ENCODE assay signal across 8 cellular contexts in genomic region chr7:81858820-81859219, GRCh38.
DNase-seq lines count a peak whose midpoint lies in the region; ATAC-seq, FAIRE-seq and TF ChIP-seq lines count a peak whose summit lies in the region.
"Not testable (repeated sequence)": the region's sequence is repeated elsewhere in the genome, so short reads cannot be mapped to it uniquely, and the experiment has no call there.

No MANE protein-coding gene starts in this region.

- not testable (repeated sequence) for H3K79me1 ChIP-seq in trophoblast cell (ENCODE audit: low read length)

- not testable (repeated sequence) for H3K27ac Mint-ChIP-seq in chondrocyte (ENCODE audit: unreplicated experiment)

- not testable (repeated sequence) for H4K12ac ChIP-seq in trophoblast cell (ENCODE audit: low read depth, low read length)

- not testable (repeated sequence) for H3K4ac ChIP-seq in trophoblast cell (ENCODE audit: low read depth, low read length)

- H3K4me1 Mint-ChIP-seq in chondrocyte (ENCODE audit: low read depth), result not testable (repeated sequence)

- H3K27me3 Mint-ChIP-seq in chondrocyte (ENCODE audit: low read depth), result not testable (repeated sequence)

- H2BK5ac ChIP-seq in trophoblast cell (ENCODE audit: low read depth, low read length, poor library complexity), result not testable (repeated sequence)

- H3K4me3 Mint-ChIP-seq in chondrocyte (ENCODE audit: unreplicated experiment), result not testable (repeated sequence)

- not testable (repeated sequence) for H4K8ac ChIP-seq in trophoblast cell (ENCODE audit: low read depth, low read length)

- 28% methylated on average over 5 of the region's 5 CpGs for WGBS in A549 (ENCODE audit: missing lambda C conversion rate)
- no CpG with 5 or more reads among the region's 5 CpGs for WGBS in trophoblast cell (ENCODE audit: extremely low coverage, insufficient coverage, insufficient read length)

- H3K4me3 ChIP-seq in A549; trophoblast cell (ENCODE audit: low read depth, low read length): not testable (repeated sequence)

- H4K91ac ChIP-seq in trophoblast cell (ENCODE audit: low read depth, low read length), result not testable (repeated sequence)

- H3K4me2 ChIP-seq in A549; trophoblast cell (ENCODE audit: low read length): not testable (repeated sequence)

- not testable (repeated sequence) for FAIRE-seq in A549 (lab: Jason Lieb, UNC)
- FAIRE-seq in RCC 7860 (lab: Jason Lieb, UNC), result peak; percentile 86

- H3K14ac ChIP-seq in trophoblast cell (ENCODE audit: low read length), result not testable (repeated sequence)

- H3K4me1 ChIP-seq in A549; foreskin keratinocyte; trophoblast cell (ENCODE audit: control insufficient read depth in 1 of 2, insufficient read depth in 2 of 2, low read length in 2 of 2): not testable (repeated sequence)

- not testable (repeated sequence) for TF ChIP-seq CTCF in A549 (IDR thresholded peaks at IDR 0.05); VCaP (conservative IDR thresholded peaks at IDR 0.05); chondrocyte (IDR thresholded peaks at IDR 0.05); foreskin keratinocyte (conservative IDR thresholded peaks at IDR 0.05)

- CTCF ChIA-PET in A549 (lab: Yijun Ruan, JAX), result not testable (repeated sequence)

- H3K9me3 Mint-ChIP-seq in chondrocyte (ENCODE audit: low read depth), result not testable (repeated sequence)

- TF ChIP-seq POLR2A in A549 (IDR thresholded peaks at IDR 0.05; ENCODE audit: low read length), result not testable (repeated sequence)

- not testable (repeated sequence) for TF ChIP-seq RAD21 in A549 (conservative IDR thresholded peaks at IDR 0.05 in 1 of 2, IDR thresholded peaks at IDR 0.05 in 1 of 2)

- POLR2A ChIA-PET in A549 (lab: Yijun Ruan, JAX), result not testable (repeated sequence)

- H2AFZ ChIP-seq in trophoblast cell (ENCODE audit: insufficient read depth, low read length, poor library complexity), result not testable (repeated sequence)

- H3K9me3 ChIP-seq in A549; trophoblast cell (ENCODE audit: insufficient read depth, low read depth, low read length): not testable (repeated sequence)

- not testable (repeated sequence) for H3K27ac ChIP-seq in A549; foreskin keratinocyte; trophoblast cell (ENCODE audit: low read depth, low read length)
- peak overlapping the region; percentile 67 for H3K27ac ChIP-seq in VCaP

- DNase-seq in A549 (ENCODE audit: low read depth in 1 of 2, low spot score in 1 of 2) (peak in 1 of 2 experiments; percentile 66), ELR (ENCODE audit: low read depth) (peak; percentile 47), LHCN-M2 (ENCODE audit: low read depth) (peak; percentile 35), RCC 7860 (ENCODE audit: low spot score) (peak; percentile 66), chondrocyte (ENCODE audit: low spot score) (peak; percentile 29), foreskin keratinocyte (peak; percentile 30 to 54), trophoblast cell (peak; percentile 29 to 31)

- H3K23ac ChIP-seq in trophoblast cell (ENCODE audit: low read length), result not testable (repeated sequence)

- H3K18ac ChIP-seq in trophoblast cell (ENCODE audit: low read length), result not testable (repeated sequence)

- H3K36me3 ChIP-seq in trophoblast cell (ENCODE audit: control insufficient read depth in 1 of 2, insufficient read depth in 2 of 2, low read length in 2 of 2), result not testable (repeated sequence)

- ATAC-seq in A549, result peak; percentile 80 to 94; a peak in 4 of 6 replicates
- peak; percentile 91 for ATAC-seq in foreskin keratinocyte

- TF ChIP-seq EP300 in A549 (IDR thresholded peaks at IDR 0.05), result not testable (repeated sequence)

- not testable (repeated sequence) for H2BK12ac ChIP-seq in trophoblast cell (ENCODE audit: low read length)

- H3K9ac ChIP-seq in trophoblast cell (ENCODE audit: low read length), result not testable (repeated sequence)

- not testable (repeated sequence) for H3K36me3 Mint-ChIP-seq in chondrocyte (ENCODE audit: low read depth)

- not testable (repeated sequence) for H2AK5ac ChIP-seq in trophoblast cell (ENCODE audit: low read length)

- not testable (repeated sequence) for H3K79me2 ChIP-seq in trophoblast cell (ENCODE audit: control insufficient read depth, insufficient read depth, low read length, poor library complexity)

- not testable (repeated sequence) for H2BK120ac ChIP-seq in trophoblast cell (ENCODE audit: insufficient read depth, low read length, poor library complexity)

- not testable (repeated sequence) for H3K27me3 ChIP-seq in foreskin keratinocyte; trophoblast cell (ENCODE audit: insufficient read depth, low read length)

TF ChIP-seq in A549, 52 proteins besides CTCF, POLR2A, EP300 and RAD21:
- peak; percentile 61; the same call in 1 of the 2 replicates for TF ChIP-seq FOSL2 (IDR thresholded peaks at IDR 0.05)
- peak; percentile 85 for TF ChIP-seq FOSL2 (CRISPR knock-in tag; IDR thresholded peaks at IDR 0.05)
